In genomic region chr16:70697601-70698170, GRCh38 we compare ENCODE assay signal across 10 cellular contexts. TPM values are rescaled to one million over a fixed set of nuclear protein-coding genes. Genes with fewer than 3 reads are reported as not detected.
DNase-seq lines count a peak whose midpoint lies in the region; TF ChIP-seq lines count a peak whose summit lies in the region.
"Had no signal": no experiment of that assay in that cellular context is flagged by ENCODE, and none has a peak within 500 bp of the region (broad histone marks: within the 10 kb centered on the region; RNA-seq: fewer than 3 reads in every experiment).

No MANE protein-coding gene starts in this region.

- H3K9me3 ChIP-seq in BLaER1 (no peaks in the 10 kb centered on the region), esophagus muscularis mucosa (no peaks in the 10 kb centered on the region), sigmoid colon (no peaks in the 10 kb centered on the region)

- H3K4me1 ChIP-seq in BLaER1: peaks cover 100% of the 10 kb centered on the region
- H3K4me1 ChIP-seq in esophagus muscularis mucosa: peaks cover 90 to 95% (median 95%) of the 10 kb centered on the region in 4 donors
- H3K4me1 ChIP-seq in sigmoid colon: peaks cover under 1 to 98% (median 94%) of the 10 kb centered on the region in 4 donors

- peak overlapping the region; percentile 87 for H3K27ac ChIP-seq in BLaER1
- H3K27ac ChIP-seq in esophagus muscularis mucosa (replicated peaks in 1 of 4): peak overlapping the region; percentile 96 to 99 (median 96)
- peak overlapping the region; percentile 95 to 99 (median 98) for H3K27ac ChIP-seq in sigmoid colon

- peaks cover 15% of the 10 kb centered on the region for H3K36me3 ChIP-seq in BLaER1
- peaks cover 0 to 6% (median 0%) of the 10 kb centered on the region in 4 donors for H3K36me3 ChIP-seq in esophagus muscularis mucosa
- no peaks in the 10 kb centered on the region for H3K36me3 ChIP-seq in sigmoid colon

- H3K4me3 ChIP-seq in BLaER1 (peak overlapping the region; percentile 50; the same call in 1 of the 2 replicates), NB4 (ENCODE audit: low read depth, low read length) (peak overlapping the region; percentile 7), esophagus muscularis mucosa (no peak overlapping the region), sigmoid colon (no peak overlapping the region)

- TF ChIP-seq CTCF in NB4 (IDR thresholded peaks at IDR 0.05; ENCODE audit: low read depth, low read length) (no peak), esophagus muscularis mucosa (IDR thresholded peaks at IDR 0.05) (peak in 2 of 3 experiments; percentile 17 to 19), sigmoid colon (IDR thresholded peaks at IDR 0.05) (peak in 3 of 4 experiments; percentile 10 to 37 (median 18))

- WGBS in esophagus muscularis mucosa: 58% methylated on average over 4 of the region's 14 CpGs
- 71 to 80% methylated on average over 14 of the region's 14 CpGs for WGBS in sigmoid colon, 2 donors

- H3K27me3 ChIP-seq in BLaER1 (no peaks in the 10 kb centered on the region), esophagus muscularis mucosa (no peaks in the 10 kb centered on the region), sigmoid colon (no peaks in the 10 kb centered on the region)

- POLR2A ChIA-PET in HEK293T (lab: Yijun Ruan, JAX): no interaction called here

- intact Hi-C loops in esophagus muscularis mucosa (cut with DNase I) (no loop called here), sigmoid colon (cut with DNase I) (no loop called here)

- H4K20me1 ChIP-seq in BLaER1: no peaks in the 10 kb centered on the region

- CTCF ChIA-PET in HEK293T (lab: Yijun Ruan, JAX): no interaction called here

- no peak for TF ChIP-seq EP300 in esophagus muscularis mucosa (IDR thresholded peaks at IDR 0.05)
- TF ChIP-seq EP300 in sigmoid colon (IDR thresholded peaks at IDR 0.05): no peak

- H3K9ac ChIP-seq in BLaER1: peak overlapping the region; percentile 73

- TF ChIP-seq POLR2A in NB4 (IDR thresholded peaks at IDR 0.05; ENCODE audit: extremely low read depth, insufficient read length) (no peak), esophagus muscularis mucosa (IDR thresholded peaks at IDR 0.05; ENCODE audit: low read depth) (no peak), sigmoid colon (IDR thresholded peaks at IDR 0.05) (no peak)

- DNase-seq in NB4 (ENCODE audit: low read depth) (peak; percentile 80), esophagus muscularis mucosa (ENCODE audit: extremely low spot score) (no peak), sigmoid colon (no peak), SIG-M5 treated with dmso at 0.1 percent for 504 hours (lab: John Stamatoyannopoulos, UW; ENCODE audit: unreplicated experiment) (no peak), HEK293T (ENCODE audit: extremely low spot score) (no peak), amygdala (lab: John Stamatoyannopoulos, UW) (no peak)
- DNase-seq in activated effector memory CD4-positive, alpha-beta T cell treated with Interleukin-2 at 50 U/mL for 16 hours: no peak
- DNase-seq: stimulated activated CD4-positive, alpha-beta T cell treated with anti-CD3 and anti-CD28 coated beads, Interleukin-12 subunit alpha, Interleukin-12 subunit beta, amount 100 ng/mL, for 4 hours; substantia nigra had no signal

- peak overlapping the region; percentile 85 for H3K4me2 ChIP-seq in BLaER1

TF ChIP-seq in HEK293T, 16 proteins besides CTCF, POLR2A, EP300 and RAD21:
- TF ChIP-seq L3MBTL2 (conservative IDR thresholded peaks at IDR 0.05): no peak
- no peak for TF ChIP-seq SP1 (IDR thresholded peaks at IDR 0.05)
- no peak for TF ChIP-seq FOXM1 (IDR thresholded peaks at IDR 0.05; ENCODE audit: borderline replicate concordance)
- no peak for TF ChIP-seq PKNOX1 (IDR thresholded peaks at IDR 0.05)
- TF ChIP-seq TARDBP (IDR thresholded peaks at IDR 0.05): no peak
- no peak for TF ChIP-seq NFRKB (IDR thresholded peaks at IDR 0.05)
- no peak for TF ChIP-seq BHLHE40 (IDR thresholded peaks at IDR 0.05; ENCODE audit: borderline replicate concordance)

RNA-seq across cellular contexts. Expression of gene MTSS2, which starts 11.8 kb away (rescaled TPM):
- total RNA-seq in esophagus muscularis mucosa (100 to 1,000 TPM in 2 of 4 donors, 10 to 100 TPM in 2; 74.9 to 238 (median 130) TPM), sigmoid colon (10 to 100 TPM; 36.4 to 100.0 (median 60.7) TPM)
- 10 to 100 TPM in 2 of 3 donors, 1 to 10 TPM in 1; 5.4 to 28.2 (median 10.9) TPM for polyA plus RNA-seq in sigmoid colon

RNA-seq across cellular contexts. Expression of gene IL34, which starts 51.3 kb away (rescaled TPM):
- total RNA-seq in esophagus muscularis mucosa (1 to 10 TPM; 1.7 to 4.7 (median 3.4) TPM), sigmoid colon (1 to 10 TPM in 3 of 4 donors, not detected in 1; 3.6 to 5.4 (median 4.6) TPM)
- polyA plus RNA-seq in sigmoid colon: 1 to 10 TPM in 2 of 3 donors, not detected in 1; 1.8 to 5.5 TPM

Comparison
In these comparisons a context has a peak if more than half of its experiments do, and no peak if none do; other contexts are left out.
1. H3K4me3 ChIP-seq: peak in BLaER1 (single experiment) and NB4 (single experiment); none in esophagus muscularis mucosa (0 of 4) and sigmoid colon (0 of 4).
2. Peak in every context shown above with its lines, with median percentiles within 50 percentile points of each other: H3K27ac ChIP-seq.